Comparison of ENCODE assay signal across 8 cellular contexts in genomic region chr1:54407957-54408700, GRCh38. TPM values are rescaled to one million over a fixed set of nuclear protein-coding genes. Genes with fewer than 3 reads are reported as not detected.
DNase-seq lines count a peak whose midpoint lies in the region; ATAC-seq and TF ChIP-seq lines count a peak whose summit lies in the region.

No MANE protein-coding gene starts in this region.

- no peaks in the 10 kb centered on the region for H3K9me3 Mint-ChIP-seq in activated CD4-positive, alpha-beta T cell treated with anti-CD3 and anti-CD28 coated beads, Interleukin-2, amount 10 ng/mL, durations not matched to agents 7 days and 5 days
- no peaks in the 10 kb centered on the region for H3K9me3 Mint-ChIP-seq in effector memory CD8-positive, alpha-beta T cell
- no peaks in the 10 kb centered on the region for H3K9me3 Mint-ChIP-seq in natural killer cell

- no peak for ATAC-seq in effector memory CD8-positive, alpha-beta T cell (replicated peaks)
- no peak for ATAC-seq in natural killer cell
- ATAC-seq in HG02970 (IDR thresholded peaks at IDR 0.05; ENCODE audit: low FRiP score, unreplicated experiment): no peak

- no peaks in the 10 kb centered on the region for H3K27me3 Mint-ChIP-seq in activated CD4-positive, alpha-beta T cell treated with anti-CD3 and anti-CD28 coated beads, Interleukin-2, amount 10 ng/mL, durations not matched to agents 7 days and 5 days
- no peaks in the 10 kb centered on the region for H3K27me3 Mint-ChIP-seq in effector memory CD8-positive, alpha-beta T cell
- no peaks in the 10 kb centered on the region for H3K27me3 Mint-ChIP-seq in natural killer cell (ENCODE audit: low read depth in 2 of 2)

- CTCF ChIA-PET in activated CD4-positive, alpha-beta T cell treated with anti-CD3 and anti-CD28 coated beads, Interleukin-2, amount 10 ng/mL, durations not matched to agents 7 days and 5 days (lab: Charles Lee): interaction anchor here (0.9 to 2.3 kb wide), 5 partner anchors 9 to 337 kb away, joined by 3 to 11 read pairs (median 5); no protein-coding TSS in a partner anchor
- CTCF ChIA-PET in RWPE1 (lab: Yijun Ruan, JAX): interaction anchor here (0.8 to 2.1 kb wide), 3 partner anchors 81 to 286 kb away, joined by 3 to 18 read pairs (median 4); no protein-coding TSS in a partner anchor

- H3K4me1 Mint-ChIP-seq in activated CD4-positive, alpha-beta T cell treated with anti-CD3 and anti-CD28 coated beads, Interleukin-2, amount 10 ng/mL, durations not matched to agents 7 days and 5 days: peaks cover 59% of the 10 kb centered on the region
- peaks cover 41 to 47% of the 10 kb centered on the region in 2 donors for H3K4me1 Mint-ChIP-seq in effector memory CD8-positive, alpha-beta T cell (ENCODE audit: low read depth in 2 of 2)
- peaks cover 51 to 52% of the 10 kb centered on the region in 2 donors for H3K4me1 Mint-ChIP-seq in natural killer cell

- peak overlapping the region; percentile 93 for H3K4me3 Mint-ChIP-seq in activated CD4-positive, alpha-beta T cell treated with anti-CD3 and anti-CD28 coated beads, Interleukin-2, amount 10 ng/mL, durations not matched to agents 7 days and 5 days
- H3K4me3 Mint-ChIP-seq in effector memory CD8-positive, alpha-beta T cell: peak overlapping the region; percentile 90 to 92
- H3K4me3 Mint-ChIP-seq in natural killer cell: peak overlapping the region; percentile 95

- intact Hi-C loops in natural killer cell (cut with micrococcal nuclease): loop anchor here (1.0 to 10.0 kb wide), 9 partner anchors 27 to 399 kb away; partner anchors contain the start of genes CYB5RL, MRPL37, TCEANC2 and TMEM59

- peaks cover 20% of the 10 kb centered on the region for H3K36me3 Mint-ChIP-seq in activated CD4-positive, alpha-beta T cell treated with anti-CD3 and anti-CD28 coated beads, Interleukin-2, amount 10 ng/mL, durations not matched to agents 7 days and 5 days (ENCODE audit: low read depth)
- H3K36me3 Mint-ChIP-seq in effector memory CD8-positive, alpha-beta T cell (ENCODE audit: insufficient read depth): peaks cover 30% of the 10 kb centered on the region
- H3K36me3 Mint-ChIP-seq in natural killer cell: no peaks in the 10 kb centered on the region

- TF ChIP-seq CTCF in RWPE1 (conservative IDR thresholded peaks at IDR 0.05; ENCODE audit: low read depth): no peak
- no peak for TF ChIP-seq CTCF in natural killer cell (IDR thresholded peaks at IDR 0.05)

- DNase-seq in activated CD4-positive, alpha-beta T cell treated with anti-CD3 and anti-CD28 coated beads, Interleukin-2, amount 10 ng/mL, durations not matched to agents 7 days and 5 days: no peak
- DNase-seq in activated CD4-positive, alpha-beta T cell treated with anti-CD3 and anti-CD28 coated beads, Interleukin-2, amount 50 U/mL, for 1 hour: no peak
- peak; percentile 83 for DNase-seq in RWPE1 (ENCODE audit: low spot score)
- DNase-seq in effector memory CD8-positive, alpha-beta T cell: no peak
- no peak for DNase-seq in natural killer cell
- DNase-seq in NCI-H2029 treated with DMSO at 0.1 percent for 48 hours (lab: John Stamatoyannopoulos, UW): no peak
- no peak for DNase-seq in medulla oblongata (ENCODE audit: extremely low spot score)

- POLR2A ChIA-PET in activated CD4-positive, alpha-beta T cell treated with anti-CD3 and anti-CD28 coated beads, Interleukin-2, amount 10 ng/mL, durations not matched to agents 7 days and 5 days (lab: Charles Lee): interaction anchor here (0.7 kb wide), 1 partner anchor 391 kb away, joined by 3 read pairs; no protein-coding TSS in a partner anchor
- POLR2A ChIA-PET in RWPE1 (lab: Yijun Ruan, JAX; ENCODE audit: low non-redundant PET): no interaction called here

- peak overlapping the region; percentile 90 for H3K27ac Mint-ChIP-seq in activated CD4-positive, alpha-beta T cell treated with anti-CD3 and anti-CD28 coated beads, Interleukin-2, amount 10 ng/mL, durations not matched to agents 7 days and 5 days
- peak overlapping the region; percentile 81 to 83 for H3K27ac Mint-ChIP-seq in effector memory CD8-positive, alpha-beta T cell
- H3K27ac Mint-ChIP-seq in natural killer cell: peak overlapping the region; percentile 86 to 92

- peak overlapping the region; percentile 96 for H3K27ac ChIP-seq in RWPE1

RNA-seq across cellular contexts. Expression of gene SSBP3, which starts 1.9 kb away (rescaled TPM):
- 100 to 1,000 TPM in 1 of 2 experiments, 10 to 100 TPM in 1; 93.4 to 127 TPM for total RNA-seq in activated CD4-positive, alpha-beta T cell treated with anti-CD3 and anti-CD28 coated beads, Interleukin-2, amount 10 ng/mL, durations not matched to agents 7 days and 5 days
- 100 to 1,000 TPM; 162 to 224 (median 164) TPM for total RNA-seq in natural killer cell
